In genomic region chr7:50660040-50660829, GRCh38 we compare ENCODE assay signal across 8 cellular contexts.
DNase-seq lines count a peak whose midpoint lies in the region; ATAC-seq and TF ChIP-seq lines count a peak whose summit lies in the region.

No MANE protein-coding gene starts in this region.

- H3K27ac ChIP-seq in coronary artery, result no peak overlapping the region

- peak; percentile 31 for ATAC-seq in GM18907 (IDR thresholded peaks at IDR 0.05; ENCODE audit: unreplicated experiment)
- ATAC-seq in GM19023 (IDR thresholded peaks at IDR 0.05; ENCODE audit: unreplicated experiment), result no peak
- no peak for ATAC-seq in HG03095 (IDR thresholded peaks at IDR 0.05; ENCODE audit: unreplicated experiment)

- peak; percentile 23 for DNase-seq in T-helper 9 cell
- DNase-seq in coronary artery (ENCODE audit: low spot score), result peak; percentile 68
- peak; percentile 35 to 51 for DNase-seq in stimulated activated CD4-positive, alpha-beta T cell treated with anti-CD3 and anti-CD28 coated beads, Interleukin-2, amount 100 ng/mL, for 24 hours
- DNase-seq in GM13976 (ENCODE audit: low spot score), result no peak
- no peak for DNase-seq in COLO829 (ENCODE audit: low spot score)

- in situ Hi-C loops in GM13976 (cut with MboI; ENCODE audit: low sequenced_read_pairs, unreplicated experiment), result loop anchor here (25.0 kb wide), 2 partner anchors 198 to 548 kb away; partner anchors contain the start of gene FIGNL1

- TF ChIP-seq CTCF in coronary artery (IDR thresholded peaks at IDR 0.05) (no peak), GM13976 (IDR thresholded peaks at IDR 0.05; ENCODE audit: borderline replicate concordance, control extremely low read depth, extremely low read depth, insufficient read depth, missing control alignments) (no peak)

- no peak overlapping the region for H3K4me3 ChIP-seq in coronary artery

Comparison
In these comparisons a context has a peak if more than half of its experiments do, and no peak if none do; other contexts are left out.
1. DNase-seq: peak in T-helper 9 cell (single experiment), coronary artery (single experiment) and stimulated activated CD4-positive, alpha-beta T cell treated with anti-CD3 and anti-CD28 coated beads, Interleukin-2, amount 100 ng/mL, for 24 hours (2 of 2); none in GM13976 (single experiment) and COLO829 (single experiment).